Comparison of ENCODE assay signal across 8 cellular contexts in genomic region chr10:74589226-74589673, GRCh38.
DNase-seq lines count a peak whose midpoint lies in the region; ATAC-seq and TF ChIP-seq lines count a peak whose summit lies in the region.

No MANE protein-coding gene starts in this region.

- TF ChIP-seq EP300 in ovary (IDR thresholded peaks at IDR 0.05), result peak; percentile 15

- peak overlapping the region; percentile 66 for H3K4me3 Mint-ChIP-seq in CD4-positive, alpha-beta T cell

- TF ChIP-seq CTCF in CD4-positive, alpha-beta T cell (IDR thresholded peaks at IDR 0.05), result no peak
- TF ChIP-seq CTCF in Peyer's patch (IDR thresholded peaks at IDR 0.05) (no peak), foreskin fibroblast (IDR thresholded peaks at IDR 0.05; ENCODE audit: low read depth, low read length) (no peak), ovary (IDR thresholded peaks at IDR 0.05) (no peak)

- H3K27me3 ChIP-seq in CD4-positive, alpha-beta T cell (ENCODE audit: control insufficient read depth, insufficient read depth, low read length), result no peaks in the 10 kb centered on the region
- no peaks in the 10 kb centered on the region for H3K27me3 ChIP-seq in Peyer's patch
- no peaks in the 10 kb centered on the region for H3K27me3 ChIP-seq in ovary

- peak overlapping the region; percentile 65 for H3K27ac ChIP-seq in CD4-positive, alpha-beta T cell (ENCODE audit: low read depth, low read length)
- H3K27ac ChIP-seq in Peyer's patch, result peak overlapping the region in 3 of 4 donors; percentile 19 to 52 (median 27)
- peak overlapping the region in 1 of 2 donors; percentile 26 for H3K27ac ChIP-seq in ovary
- peak overlapping the region; percentile 10 for H3K27ac ChIP-seq in temporal lobe (ENCODE audit: low read depth, low read length)

- H3K27ac Mint-ChIP-seq in CD4-positive, alpha-beta T cell, result peak overlapping the region; percentile 94

- no peaks in the 10 kb centered on the region for H3K9me3 Mint-ChIP-seq in CD4-positive, alpha-beta T cell

- H3K36me3 ChIP-seq in Peyer's patch, result no peaks in the 10 kb centered on the region
- no peaks in the 10 kb centered on the region for H3K36me3 ChIP-seq in ovary

- CTCF ChIA-PET in CD4-positive, alpha-beta T cell (lab: Charles Lee), result interaction anchor here (0.6 to 1.0 kb wide), 4 partner anchors 39 to 1542 kb away, joined by 3 to 5 read pairs (median 4); partner anchors contain the start of gene KAT6B

- H3K4me1 Mint-ChIP-seq in CD4-positive, alpha-beta T cell (ENCODE audit: low read depth), result peaks cover 64% of the 10 kb centered on the region

- 2 to 3% (median 3%) methylated on average over 6 of the region's 6 CpGs for WGBS in ovary, 3 donors

- no peak for TF ChIP-seq POLR2A in Peyer's patch (IDR thresholded peaks at IDR 0.05)
- no peak for TF ChIP-seq POLR2A in ovary (IDR thresholded peaks at IDR 0.05)

- no peaks in the 10 kb centered on the region for H3K36me3 Mint-ChIP-seq in CD4-positive, alpha-beta T cell (ENCODE audit: low read depth)

- H3K9me3 ChIP-seq in CD4-positive, alpha-beta T cell (ENCODE audit: control insufficient read depth, low read length), result no peaks in the 10 kb centered on the region
- H3K9me3 ChIP-seq in Peyer's patch, result no peaks in the 10 kb centered on the region
- H3K9me3 ChIP-seq in ovary, result no peaks in the 10 kb centered on the region

- no peaks in the 10 kb centered on the region for H3K27me3 Mint-ChIP-seq in CD4-positive, alpha-beta T cell

- peak; percentile 77 for ATAC-seq in CD4-positive, alpha-beta T cell (ENCODE audit: poor library complexity)
- ATAC-seq in HG03520 (IDR thresholded peaks at IDR 0.05; ENCODE audit: unreplicated experiment) (peak; percentile 39), GM18870 (IDR thresholded peaks at IDR 0.05; ENCODE audit: unreplicated experiment) (no peak)

- H3K4me3 ChIP-seq in Peyer's patch, result no peak overlapping the region
- no peak overlapping the region for H3K4me3 ChIP-seq in foreskin fibroblast (ENCODE audit: low read depth in 1 of 2, low read length in 2 of 2)
- H3K4me3 ChIP-seq in ovary, result no peak overlapping the region

- intact Hi-C loops in CD4-positive, alpha-beta T cell (cut with DNase I, micrococcal nuclease), result loop anchor here (1.0 to 10.0 kb wide), 6 partner anchors 37 to 646 kb away; partner anchors contain the start of genes COMTD1 (in 1 of the 2), KAT6B (in 1 of the 2) and VCL (in 1 of the 2)
- intact Hi-C loops in ovary (cut with DNase I), result no loop called here

- POLR2A ChIA-PET in CD4-positive, alpha-beta T cell (lab: Charles Lee), result interaction anchor here (0.6 to 2.9 kb wide), 6 partner anchors 10 to 237 kb away, joined by 3 to 14 read pairs (median 4); partner anchors contain the start of gene KAT6B

- H3K4me1 ChIP-seq in Peyer's patch (peaks cover 0 to 26% (median 0%) of the 10 kb centered on the region in 4 donors), ovary (ENCODE audit: insufficient read depth) (peaks cover 3% of the 10 kb centered on the region)

- DNase-seq in CD4-positive, alpha-beta T cell, result peak; percentile 77 to 97 (median 84)
- DNase-seq in Peyer's patch (peak; percentile 56 to 92 (median 77)), foreskin fibroblast (peak; percentile 97 to 99), ovary (peak; percentile 88 to 95 (median 93))
- DNase-seq in activated effector memory CD4-positive, alpha-beta T cell treated with anti-CD3 and anti-CD28 coated beads, Interleukin-2, amount 50 U/mL, for 16 hours, result peak; percentile 92

Comparison
In these comparisons a context has a peak if more than half of its experiments do, and no peak if none do; other contexts are left out.
1. intact Hi-C loops: an anchor here in CD4-positive, alpha-beta T cell (1.0 to 10.0 kb wide); none called in ovary.